Comparison of ENCODE assay signal across 8 cellular contexts in genomic region chr18:48927286-48928080, GRCh38. TPM values are rescaled to one million over a fixed set of nuclear protein-coding genes. Genes with fewer than 3 reads are reported as not detected.
DNase-seq lines count a peak whose midpoint lies in the region; ATAC-seq, FAIRE-seq and TF ChIP-seq lines count a peak whose summit lies in the region.

No MANE protein-coding gene starts in this region.

- TF ChIP-seq POLR2A in H1 (IDR thresholded peaks at IDR 0.05; ENCODE audit: control extremely low read depth in 1 of 2, low read depth in 2 of 2, low read length in 2 of 2) = no peak

- no peak overlapping the region for H4K8ac ChIP-seq in H1 (ENCODE audit: extremely low read depth, insufficient read depth, low read length)
- no peak overlapping the region for H4K8ac ChIP-seq in trophoblast cell (ENCODE audit: low read depth, low read length)

- FAIRE-seq in H1 (lab: Jason Lieb, UNC) = no peak

- no peak overlapping the region for H3K56ac ChIP-seq in H1 (replicated peaks; ENCODE audit: insufficient read length, low read depth, low read length)

- no peaks in the 10 kb centered on the region for H3K27me3 ChIP-seq in SK-N-SH (ENCODE audit: insufficient read depth)
- H3K27me3 ChIP-seq in MM.1S (replicated peaks; ENCODE audit: insufficient read depth, low read length) = no peaks in the 10 kb centered on the region
- no peaks in the 10 kb centered on the region; a peak in 1 of 7 replicates for H3K27me3 ChIP-seq in H1 (replicated peaks in 1 of 4; ENCODE audit: control insufficient read depth in 3 of 4, extremely low read depth in 1 of 4, insufficient read depth in 3 of 4, low read length in 3 of 4)
- no peaks in the 10 kb centered on the region for H3K27me3 ChIP-seq in trophoblast cell (ENCODE audit: insufficient read depth, low read length)

- H3K27ac ChIP-seq in SK-N-SH (ENCODE audit: low read depth in 2 of 2, low read length in 1 of 2) = peak overlapping the region; percentile 91 to 93
- peak overlapping the region; percentile 97 for H3K27ac ChIP-seq in MM.1S (ENCODE audit: low read length)
- no peak overlapping the region for H3K27ac ChIP-seq in H1 (ENCODE audit: low read depth, low read length)
- no peak overlapping the region for H3K27ac ChIP-seq in trophoblast cell (ENCODE audit: low read depth, low read length)

- H3K4me1 ChIP-seq in SK-N-SH (ENCODE audit: control insufficient read depth in 1 of 2, insufficient read depth in 2 of 2, low read depth in 1 of 2, low read length in 1 of 2) (peaks cover 94 to 96% of the 10 kb centered on the region in 2 experiments), MM.1S (ENCODE audit: low read length) (peaks cover 93% of the 10 kb centered on the region), H1 (replicated peaks in 1 of 4; ENCODE audit: control insufficient read depth in 3 of 4, insufficient read depth in 4 of 4, low read length in 3 of 4) (peaks cover 18 to 59% (median 41%) of the 10 kb centered on the region in 4 experiments), trophoblast cell (ENCODE audit: control insufficient read depth in 1 of 2, insufficient read depth in 2 of 2, low read length in 2 of 2) (peaks cover 69 to 80% of the 10 kb centered on the region in 2 experiments)

- H3K9me3 ChIP-seq in SK-N-SH (no peaks in the 10 kb centered on the region), MM.1S (replicated peaks; ENCODE audit: insufficient read depth, low read length) (no peaks in the 10 kb centered on the region), H1 (ENCODE audit: insufficient read depth in 2 of 2, low read depth in 1 of 2, low read length in 1 of 2) (no peaks in the 10 kb centered on the region), trophoblast cell (ENCODE audit: insufficient read depth, low read depth, low read length) (no peaks in the 10 kb centered on the region)

- H3K4ac ChIP-seq in H1 (replicated peaks; ENCODE audit: insufficient read length, low read depth, low read length) = no peak overlapping the region
- H3K4ac ChIP-seq in trophoblast cell (ENCODE audit: low read depth, low read length) = peak overlapping the region; percentile 56

- H3K36me3 ChIP-seq in SK-N-SH (replicated peaks in 1 of 2; ENCODE audit: control insufficient read depth in 1 of 2, insufficient read depth in 2 of 2, low read length in 1 of 2) = peaks cover 8 to 11% of the 10 kb centered on the region in 2 experiments
- H3K36me3 ChIP-seq in MM.1S (replicated peaks; ENCODE audit: insufficient read depth, low read length) = no peaks in the 10 kb centered on the region
- H3K36me3 ChIP-seq in H1 (ENCODE audit: control insufficient read depth in 2 of 4, insufficient read depth in 4 of 4, low read length in 3 of 4) = no peaks in the 10 kb centered on the region
- H3K36me3 ChIP-seq in trophoblast cell (ENCODE audit: control insufficient read depth in 1 of 2, insufficient read depth in 2 of 2, low read length in 2 of 2) = peaks cover 46 to 58% of the 10 kb centered on the region in 2 experiments

- H2AFZ ChIP-seq in SK-N-SH (ENCODE audit: low read depth) (no peak overlapping the region), MM.1S (ENCODE audit: low read length) (no peak overlapping the region), H1 (ENCODE audit: low read length) (no peak overlapping the region), trophoblast cell (ENCODE audit: insufficient read depth, low read length, poor library complexity) (no peak overlapping the region)

- peaks cover 95% of the 10 kb centered on the region for H4K20me1 ChIP-seq in SK-N-SH (ENCODE audit: insufficient read depth)
- H4K20me1 ChIP-seq in MM.1S (ENCODE audit: insufficient read depth, low read length) = no peaks in the 10 kb centered on the region
- peaks cover 0 to 6% of the 10 kb centered on the region in 2 experiments for H4K20me1 ChIP-seq in H1 (replicated peaks in 1 of 2; ENCODE audit: control insufficient read depth in 1 of 2, insufficient read depth in 2 of 2, low read length in 2 of 2)

- H2BK12ac ChIP-seq in H1 (ENCODE audit: low read depth, low read length) (0 out of 2 replicates have a peak overlapping the region, but pooled peaks have one; percentile 17), trophoblast cell (ENCODE audit: low read length) (no peak overlapping the region)

- H3K9ac ChIP-seq in SK-N-SH = peak overlapping the region; percentile 63; the same call in 1 of the 2 replicates
- peak overlapping the region; percentile 76; the same call in 1 of the 2 replicates for H3K9ac ChIP-seq in MM.1S (ENCODE audit: low read length)
- no peak overlapping the region for H3K9ac ChIP-seq in H1 (replicated peaks in 1 of 4; ENCODE audit: extremely low read depth in 1 of 4, low read depth in 3 of 4, low read length in 3 of 4)
- no peak overlapping the region for H3K9ac ChIP-seq in trophoblast cell (ENCODE audit: low read length)

- H2BK20ac ChIP-seq in H1 (ENCODE audit: low read length) = no peak overlapping the region

- H3K79me2 ChIP-seq in SK-N-SH (ENCODE audit: insufficient read depth) = peaks cover 99% of the 10 kb centered on the region
- peaks cover 100% of the 10 kb centered on the region for H3K79me2 ChIP-seq in MM.1S (ENCODE audit: low read length)
- peaks cover 4 to 73% of the 10 kb centered on the region in 2 experiments for H3K79me2 ChIP-seq in H1 (ENCODE audit: control insufficient read depth in 1 of 2, insufficient read depth in 2 of 2, low read length in 2 of 2)
- H3K79me2 ChIP-seq in trophoblast cell (ENCODE audit: control insufficient read depth, insufficient read depth, low read length, poor library complexity) = peaks cover 71% of the 10 kb centered on the region

- CTCF ChIA-PET in SK-N-SH (lab: Yijun Ruan, JAX) = interaction anchor here (0.7 to 0.8 kb wide), 2 partner anchors 186 to 216 kb away, joined by 3 to 4 read pairs; no protein-coding TSS in a partner anchor
- CTCF ChIA-PET in H1 (lab: Charles Lee; ENCODE audit: partially characterized antibody) = interaction anchor here (0.6 to 2.2 kb wide), 7 partner anchors 10 to 520 kb away, joined by 3 to 5 read pairs (median 3); no protein-coding TSS in a partner anchor

- H2BK5ac ChIP-seq in H1 (ENCODE audit: low read depth, low read length) (no peak overlapping the region), trophoblast cell (ENCODE audit: low read depth, low read length, poor library complexity) (no peak overlapping the region)

- H2BK120ac ChIP-seq in H1 (replicated peaks; ENCODE audit: low read depth, low read length) (no peak overlapping the region), trophoblast cell (ENCODE audit: insufficient read depth, low read length, poor library complexity) (no peak overlapping the region)

- H3F3A ChIP-seq in SK-N-SH (replicated peaks; ENCODE audit: insufficient read depth) = peaks cover 77% of the 10 kb centered on the region
- H3F3A ChIP-seq in MM.1S (ENCODE audit: insufficient read depth, low read length) = peaks cover 81% of the 10 kb centered on the region

- DNase-seq in SK-N-SH (no peak), MM.1S (no peak), H1 (ENCODE audit: low read depth in 1 of 2, low spot score in 2 of 2) (no peak), trophoblast cell (no peak), activated gamma-delta T cell treated with Interleukin-2 at 50 U/mL for 16 hours (no peak), glomerular visceral epithelial cell (ENCODE audit: extremely low spot score) (no peak)

- no peak overlapping the region for H4K12ac ChIP-seq in trophoblast cell (ENCODE audit: low read depth, low read length)

- H4K5ac ChIP-seq in H1 (ENCODE audit: insufficient read length, low read depth, low read length) = no peak overlapping the region

- H3K4me3 ChIP-seq in SK-N-SH (ENCODE audit: low read depth in 2 of 2, low read length in 1 of 2) (no peak overlapping the region), MM.1S (ENCODE audit: low read length) (peak overlapping the region; percentile 52; the same call in 1 of the 2 replicates), H1 (ENCODE audit: extremely low read depth in 1 of 4, insufficient read depth in 2 of 4, low read depth in 3 of 4, low read length in 4 of 4) (no peak overlapping the region), trophoblast cell (ENCODE audit: low read depth, low read length) (no peak overlapping the region)

- no peak for TF ChIP-seq EP300 in SK-N-SH (IDR thresholded peaks at IDR 0.05; ENCODE audit: borderline replicate concordance in 1 of 2, low read depth in 1 of 2, low read length in 1 of 2)
- TF ChIP-seq EP300 in H1 (IDR thresholded peaks at IDR 0.05; ENCODE audit: borderline replicate concordance in 1 of 2, low read depth in 2 of 2, low read length in 2 of 2) = no peak

- H3K9me2 ChIP-seq in SK-N-SH = no peaks in the 10 kb centered on the region
- no peaks in the 10 kb centered on the region for H3K9me2 ChIP-seq in MM.1S (replicated peaks; ENCODE audit: insufficient read depth, low read length)

- H2BK15ac ChIP-seq in H1 (ENCODE audit: low read length) = 0 out of 2 replicates have a peak overlapping the region, but pooled peaks have one; percentile 18

- TF ChIP-seq CTCF in SK-N-SH (IDR thresholded peaks at IDR 0.05) (no peak), MM.1S (IDR thresholded peaks at IDR 0.05; ENCODE audit: low read length) (no peak), H1 (IDR thresholded peaks at IDR 0.05; ENCODE audit: control extremely low read depth in 1 of 3, insufficient read depth in 1 of 3, low read depth in 1 of 3, low read length in 3 of 3) (no peak)

- H3K18ac ChIP-seq in H1 (ENCODE audit: extremely low read depth, low read length) (no peak overlapping the region), trophoblast cell (ENCODE audit: low read length) (no peak overlapping the region)

- H3K4me2 ChIP-seq in SK-N-SH = peak overlapping the region; percentile 84
- peak overlapping the region; percentile 99 for H3K4me2 ChIP-seq in MM.1S (ENCODE audit: low read depth, low read length)
- H3K4me2 ChIP-seq in H1 (ENCODE audit: insufficient read depth in 1 of 2, low read depth in 2 of 2, low read length in 2 of 2) = no peak overlapping the region
- H3K4me2 ChIP-seq in trophoblast cell (ENCODE audit: low read length) = no peak overlapping the region

- ATAC-seq in SK-N-SH treated with all-trans-retinoic acid at 6 μM for 48 hours (no peak), GM21717 (IDR thresholded peaks at IDR 0.05; ENCODE audit: unreplicated experiment) (no peak)

- H3K23me2 ChIP-seq in H1 (ENCODE audit: low read depth, low read length) = no peaks in the 10 kb centered on the region

- 95% methylated on average over 9 of the region's 11 CpGs for WGBS in SK-N-SH (ENCODE audit: low lambda C conversion rate)
- 85% methylated on average over 11 of the region's 11 CpGs; no CpG with 5 or more reads in 1 of the 2 experiments for WGBS in H1 (ENCODE audit: extremely low coverage in 1 of 2, insufficient coverage in 1 of 2, insufficient read length in 1 of 2, insufficient replicate concordance in 2 of 2, low coverage in 1 of 2, low lambda C conversion rate in 2 of 2, missing lambda C conversion rate in 1 of 2), 2 experiments
- WGBS in trophoblast cell (ENCODE audit: extremely low coverage, insufficient coverage, insufficient read length) = no CpG with 5 or more reads among the region's 11 CpGs

- H3K14ac ChIP-seq in H1 (ENCODE audit: insufficient read length) = no peak overlapping the region
- H3K14ac ChIP-seq in trophoblast cell (ENCODE audit: low read length) = no peak overlapping the region

- H3K79me1 ChIP-seq in H1 (ENCODE audit: low read depth, low read length) (peaks cover 20% of the 10 kb centered on the region), trophoblast cell (ENCODE audit: low read length) (peaks cover 27% of the 10 kb centered on the region)

- H3K23ac ChIP-seq in H1 (ENCODE audit: insufficient read length) (no peak overlapping the region), trophoblast cell (ENCODE audit: low read length) (no peak overlapping the region)

- H2AK5ac ChIP-seq in H1 (ENCODE audit: low read depth, low read length) (no peak overlapping the region), trophoblast cell (ENCODE audit: low read length) (no peak overlapping the region)

- TF ChIP-seq RAD21 in SK-N-SH (IDR thresholded peaks at IDR 0.05; ENCODE audit: low read length) = no peak
- TF ChIP-seq RAD21 in H1 (IDR thresholded peaks at IDR 0.05 in 1 of 2, conservative IDR thresholded peaks at IDR 0.05 in 1 of 2; ENCODE audit: low read depth in 2 of 2, low read length in 2 of 2) = no peak

- H4K91ac ChIP-seq in H1 (replicated peaks; ENCODE audit: insufficient read length, low read length) (no peak overlapping the region), trophoblast cell (ENCODE audit: low read depth, low read length) (no peak overlapping the region)

- POLR2A ChIA-PET in SK-N-SH (lab: Yijun Ruan, JAX) (no interaction called here), H1 (lab: Charles Lee; ENCODE audit: partially characterized antibody) (interaction anchor here (0.7 to 1.5 kb wide), 3 partner anchors 10 to 25 kb away, joined by 3 to 7 read pairs (median 3); no protein-coding TSS in a partner anchor)

RNA-seq across cellular contexts. Expression of gene SMAD7, which starts 23.3 kb away (rescaled TPM):
- polyA plus RNA-seq in SK-N-SH (2012; rRNA removed) = 19.1 and 20.0 TPM in 2 replicates
- 11.3 and 14.5 TPM in 2 replicates for polyA plus RNA-seq in SK-N-SH (2012; cell fraction: cytosol; rRNA removed)
- polyA plus RNA-seq in SK-N-SH (2012; cell fraction: nucleus; rRNA removed) = 15.2 and 26.8 TPM in 2 replicates
- 13.8 and 15.5 TPM in 2 replicates for total RNA-seq in H1 (2021; fragmentation: NEBNext Ultra II Directional; extraction: Animal tissue kit (Norgen Biotek cat#: 25700))
- 6.5 and 6.6 TPM in 2 replicates for polyA plus RNA-seq in H1 (2011; rRNA removed)
- 6.1 TPM for polyA plus RNA-seq in H1 (2011; cell fraction: cytosol; rRNA removed)
- polyA plus RNA-seq in H1 (2011; cell fraction: nucleus; rRNA removed) = 9.4 TPM
- polyA plus RNA-seq in H1 (2012, experiment 1 of 2) = 3.7 to 4.5 TPM (median 4.3 TPM) in 4 replicates
- polyA plus RNA-seq in H1 (2012, experiment 2 of 2) = 4.8 TPM
- 12.4 TPM for polyA plus RNA-seq in H1 (2013, experiment 1 of 2)
- 12.0 TPM for polyA plus RNA-seq in H1 (2013, experiment 2 of 2)
- polyA minus RNA-seq in H1 (2011; rRNA and poly(A)+ RNA removed) = 10.3 and 13.5 TPM in 2 replicates
- polyA minus RNA-seq in H1 (2011; cell fraction: cytosol; rRNA and poly(A)+ RNA removed) = 9.7 TPM
- 9.4 TPM for polyA minus RNA-seq in H1 (2011; cell fraction: nucleus; rRNA and poly(A)+ RNA removed)
- polyA plus RNA-seq in trophoblast cell (2013) = 108 and 116 TPM in 2 replicates

Comparison
In these comparisons a context has a peak if more than half of its experiments do, and no peak if none do; other contexts are left out.
1. H3K27ac ChIP-seq: peak in SK-N-SH (2 of 2) and MM.1S (single experiment); none in H1 (single experiment) and trophoblast cell (single experiment).
2. H3K4me2 ChIP-seq: peak in SK-N-SH (single experiment) and MM.1S (single experiment); none in H1 (0 of 2) and trophoblast cell (single experiment).
3. H3K9ac ChIP-seq: peak in SK-N-SH (single experiment) and MM.1S (single experiment); none in H1 (0 of 4) and trophoblast cell (single experiment).